Comparison of ENCODE assay signal across 8 cellular contexts in genomic region chr6:96522469-96523009, GRCh38. TPM values are rescaled to one million over a fixed set of nuclear protein-coding genes. Genes with fewer than 3 reads are reported as not detected.
DNase-seq lines count a peak whose midpoint lies in the region; ATAC-seq and TF ChIP-seq lines count a peak whose summit lies in the region.

No MANE protein-coding gene starts in this region.

- H3K27me3 Mint-ChIP-seq in WTC11 (ENCODE audit: low read depth), result no peaks in the 10 kb centered on the region

- H3K36me3 Mint-ChIP-seq in WTC11, result peaks cover 5% of the 10 kb centered on the region

- peak overlapping the region; percentile 87 for H3K4me3 ChIP-seq in retinal pigment epithelial cell (ENCODE audit: low read length)

- DNase-seq in CMK (ENCODE audit: low read depth) (peak; percentile 20), WTC11 (ENCODE audit: low spot score) (no peak), glomerular endothelial cell (ENCODE audit: extremely low read depth, low read depth, low spot score) (peak; percentile 9), retinal pigment epithelial cell (ENCODE audit: low read depth) (no peak), NCI-H2171 treated with DMSO at 0.1 percent for 48 hours (lab: John Stamatoyannopoulos, UW) (no peak)
- no peak for DNase-seq in effector CD4-positive, alpha-beta T cell

- H3K4me3 Mint-ChIP-seq in WTC11, result peak overlapping the region; percentile 99

- CTCF ChIA-PET in WTC11 (lab: Charles Lee), result no interaction called here

- ATAC-seq in GM19372 (IDR thresholded peaks at IDR 0.05; ENCODE audit: low read depth, unreplicated experiment), result peak; percentile 15
- ATAC-seq in HG03432 (IDR thresholded peaks at IDR 0.05; ENCODE audit: unreplicated experiment), result peak; percentile 19
- ATAC-seq in WTC11, result no peak

- H3K9me3 Mint-ChIP-seq in WTC11, result no peaks in the 10 kb centered on the region

- peak overlapping the region; percentile 99 for H3K27ac Mint-ChIP-seq in WTC11

- peaks cover 23% of the 10 kb centered on the region for H3K4me1 Mint-ChIP-seq in WTC11

- TF ChIP-seq CTCF in WTC11 (IDR thresholded peaks at IDR 0.05) (no peak), retinal pigment epithelial cell (conservative IDR thresholded peaks at IDR 0.05; ENCODE audit: low read depth, low read length) (no peak)

- POLR2A ChIA-PET in WTC11 (lab: Charles Lee), result interaction anchor here (0.6 kb wide), 1 partner anchor 596 kb away, joined by 7 read pairs; no protein-coding TSS in a partner anchor

TF ChIP-seq in WTC11, 78 proteins besides CTCF, POLR2A, EP300 and RAD21:
- no peak for TF ChIP-seq TEAD4 (CRISPR knock-in tag; IDR thresholded peaks at IDR 0.05)
- TF ChIP-seq TCF7 (CRISPR knock-in tag; IDR thresholded peaks at IDR 0.05; ENCODE audit: low read depth), result no peak
- TF ChIP-seq FOXK1 (CRISPR knock-in tag; IDR thresholded peaks at IDR 0.05), result no peak
- TF ChIP-seq GRHL2 (CRISPR knock-in tag; IDR thresholded peaks at IDR 0.05; ENCODE audit: insufficient replicate concordance, severe bottlenecking), result no peak
- TF ChIP-seq ZNF219 (CRISPR knock-in tag; IDR thresholded peaks at IDR 0.05; ENCODE audit: borderline replicate concordance), result no peak
- no peak for TF ChIP-seq FOXP1 (CRISPR knock-in tag; IDR thresholded peaks at IDR 0.05; ENCODE audit: borderline replicate concordance)
- TF ChIP-seq PREB (CRISPR knock-in tag; IDR thresholded peaks at IDR 0.05; ENCODE audit: borderline replicate concordance), result no peak

RNA-seq across cellular contexts. Expression of gene UFL1, which starts 0.9 kb away (rescaled TPM):
- total RNA-seq in WTC11 (2021), result 14.3 to 15.3 TPM (median 14.4 TPM) in 3 replicates
- total RNA-seq in glomerular endothelial cell, result 15.3 and 15.8 TPM in 2 replicates

RNA-seq across cellular contexts. Expression of gene FHL5, which starts 40.4 kb away (rescaled TPM):
- total RNA-seq in WTC11 (2021), result not detected in 3 replicates
- not detected in 2 replicates for total RNA-seq in glomerular endothelial cell

Comparison
In these comparisons a context has a peak if more than half of its experiments do, and no peak if none do; other contexts are left out.
1. DNase-seq: peak in CMK (single experiment) and glomerular endothelial cell (single experiment); none in WTC11 (single experiment), retinal pigment epithelial cell (single experiment), NCI-H2171 treated with DMSO at 0.1 percent for 48 hours (single experiment) and effector CD4-positive, alpha-beta T cell (single experiment).